In the genomic region with DNA sequence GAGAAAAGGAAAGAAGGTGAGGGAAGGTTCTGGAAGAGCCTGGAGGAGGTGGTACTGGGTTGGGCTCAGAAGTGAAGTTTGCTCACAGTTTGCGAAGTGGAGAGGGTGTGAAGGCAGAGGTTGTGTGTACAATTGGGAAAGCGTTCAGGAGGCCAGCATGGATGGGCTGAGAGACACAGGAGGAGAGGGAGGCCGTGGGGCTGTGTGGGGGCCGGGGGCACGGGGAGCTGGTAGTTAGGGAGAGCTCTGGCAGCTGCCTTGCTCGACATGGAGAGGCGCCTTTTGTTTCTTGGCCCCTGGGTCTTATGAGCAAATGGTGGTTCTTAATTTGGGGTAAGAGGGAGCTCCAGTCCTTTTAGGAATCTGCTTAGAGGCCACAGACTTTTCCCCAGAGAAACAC, we compare ENCODE assay signal across 22 cellular contexts. TPM values are rescaled to one million over a fixed set of nuclear protein-coding genes. Genes with fewer than 3 reads are reported as not detected.
A peak's percentile ranks its signal among the peaks of the same experiment; 100 is the strongest.
DNase-seq lines count a peak whose midpoint lies in the region; ATAC-seq and TF ChIP-seq lines count a peak whose summit lies in the region.
"Had no signal": no experiment of that assay in that cellular context is flagged by ENCODE, and none has a peak within 500 bp of the region (broad histone marks: within the 10 kb centered on the region; RNA-seq: fewer than 3 reads in every experiment).

No MANE protein-coding gene starts in this region.

- H3K4me1 ChIP-seq in mammary epithelial cell (ENCODE audit: insufficient read depth, low read length) (peaks cover 12% of the 10 kb centered on the region), neural progenitor cell (no peaks in the 10 kb centered on the region), uterus (peaks cover 0 to 17% of the 10 kb centered on the region in 2 donors)
- H3K4me1 ChIP-seq: colonic mucosa, HAP-1 had no signal

- no peaks in the 10 kb centered on the region for H3K9me3 Mint-ChIP-seq in MCF 10A (ENCODE audit: unreplicated experiment)
- H3K9me3 Mint-ChIP-seq in neural progenitor cell: no peaks in the 10 kb centered on the region

- peaks cover 79% of the 10 kb centered on the region for H3K79me2 ChIP-seq in mammary epithelial cell (ENCODE audit: insufficient read depth, low read length)
- peaks cover 100% of the 10 kb centered on the region for H3K79me2 ChIP-seq in neural progenitor cell (ENCODE audit: low read depth)

- in situ Hi-C loops in mammary epithelial cell (cut with MboI; ENCODE audit: low sequenced_read_pairs in 2 of 2): no loop called here

- BruUV-seq in MCF 10A (replicated peaks; lab: Mats Ljungman, UMichigan) (no TSS peak), mammary epithelial cell (replicated peaks; lab: Mats Ljungman, UMichigan) (no TSS peak)

- ATAC-seq in left ventricle myocardium superior (peak; percentile 2), T-helper 17 cell (no peak)
- ATAC-seq: esophagus mucosa had no signal

- H3K4me2 ChIP-seq in mammary epithelial cell (ENCODE audit: insufficient read depth, low read depth, low read length) (no peak overlapping the region), neural progenitor cell (no peak overlapping the region)

- no peak overlapping the region for H3K4me3 ChIP-seq in mammary epithelial cell (replicated peaks in 1 of 3; ENCODE audit: insufficient read depth in 1 of 3, low read depth in 2 of 3, low read length in 3 of 3)
- no peak overlapping the region for H3K4me3 ChIP-seq in neural progenitor cell
- no peak overlapping the region for H3K4me3 ChIP-seq in uterus
- H3K4me3 ChIP-seq: colonic mucosa, HAP-1, left lung, SK-N-MC, upper lobe of left lung had no signal

- CTCF ChIA-PET in MCF 10A (lab: Yijun Ruan, JAX): interaction anchor here (0.6 kb wide), 1 partner anchor 18 kb away, joined by 3 read pairs; no protein-coding TSS in a partner anchor
- CTCF ChIA-PET in mammary epithelial cell (lab: Charles Lee; ENCODE audit: low non-redundant PET): no interaction called here

- H3K4me3 Mint-ChIP-seq in MCF 10A (ENCODE audit: unreplicated experiment) (no peak overlapping the region), neural progenitor cell (no peak overlapping the region), T-helper 17 cell (no peak overlapping the region)

- H3K4me1 Mint-ChIP-seq in MCF 10A (ENCODE audit: insufficient read depth, unreplicated experiment) (peaks cover 13% of the 10 kb centered on the region), neural progenitor cell (peaks cover 10% of the 10 kb centered on the region), T-helper 17 cell (peaks cover 29% of the 10 kb centered on the region)

- intact Hi-C loops in MCF 10A (cut with micrococcal nuclease): no loop called here
- intact Hi-C loops in mammary epithelial cell (cut with micrococcal nuclease): no loop called here
- intact Hi-C loops in left ventricle myocardium superior (cut with micrococcal nuclease): no loop called here
- intact Hi-C loops in uterus (cut with DNase I; ENCODE audit: low total_unique reads): no loop called here

- H3K9me3 ChIP-seq in mammary epithelial cell (replicated peaks; ENCODE audit: insufficient read depth, low read length): no peaks in the 10 kb centered on the region
- no peaks in the 10 kb centered on the region for H3K9me3 ChIP-seq in neural progenitor cell (ENCODE audit: low read depth)
- H3K9me3 ChIP-seq in uterus: no peaks in the 10 kb centered on the region
- no peaks in the 10 kb centered on the region for H3K9me3 ChIP-seq in T-helper 17 cell (ENCODE audit: control insufficient read depth, low read length, poor library complexity, severe bottlenecking)
- H3K9me3 ChIP-seq: colonic mucosa, HAP-1, left lung, upper lobe of left lung had no signal

- no peak overlapping the region for H3K9ac ChIP-seq in mammary epithelial cell (ENCODE audit: insufficient read depth, low read length)
- H3K9ac ChIP-seq in neural progenitor cell: no peak overlapping the region

- H3F3A ChIP-seq in neural progenitor cell (ENCODE audit: low read depth): peaks cover 5% of the 10 kb centered on the region

- H4K20me1 ChIP-seq in mammary epithelial cell (ENCODE audit: insufficient read depth, low read length) (no peaks in the 10 kb centered on the region), neural progenitor cell (ENCODE audit: low read depth) (peaks cover 96% of the 10 kb centered on the region)

- no peaks in the 10 kb centered on the region for H3K27me3 ChIP-seq in mammary epithelial cell (ENCODE audit: insufficient read depth, low read length)
- no peaks in the 10 kb centered on the region for H3K27me3 ChIP-seq in neural progenitor cell
- no peaks in the 10 kb centered on the region for H3K27me3 ChIP-seq in uterus
- H3K27me3 ChIP-seq: colonic mucosa, left lung, upper lobe of left lung had no signal

- H3K27ac ChIP-seq in mammary epithelial cell (ENCODE audit: insufficient read depth, low read depth, low read length) (no peak overlapping the region), neural progenitor cell (peak overlapping the region; percentile 58), uterus (peak overlapping the region; percentile 8 to 70)
- H3K27ac ChIP-seq: colonic mucosa, left lung, SK-N-MC had no signal

- no peak overlapping the region for H2AFZ ChIP-seq in mammary epithelial cell (ENCODE audit: low read depth, low read length)
- H2AFZ ChIP-seq in neural progenitor cell (replicated peaks): no peak overlapping the region

- POLR2A ChIA-PET in MCF 10A (lab: Yijun Ruan, JAX): interaction anchor here (0.6 to 2.1 kb wide), 4 partner anchors 16 to 116 kb away, joined by 3 to 10 read pairs (median 4); no protein-coding TSS in a partner anchor

- TF ChIP-seq POLR2A in uterus (IDR thresholded peaks at IDR 0.05): no peak

- H3K27ac Mint-ChIP-seq in MCF 10A (ENCODE audit: low read depth, unreplicated experiment) (peak overlapping the region; percentile 25), neural progenitor cell (peak overlapping the region; percentile 28), T-helper 17 cell (no peak overlapping the region)

- DNase-seq in MCF 10A (ENCODE audit: unreplicated experiment) (no peak), mammary epithelial cell (no peak), left ventricle myocardium superior (no peak), neural progenitor cell (ENCODE audit: low spot score) (no peak), uterus (no peak), NCI-H1417 (lab: John Stamatoyannopoulos, UW) (no peak), T-helper 17 cell (no peak), COLO668 (lab: John Stamatoyannopoulos, UW; ENCODE audit: unreplicated experiment) (no peak)
- DNase-seq: activated CD4-positive, alpha-beta T cell treated with anti-CD3 and anti-CD28 coated beads, Interleukin-2, amount 50 U/mL, for 4 hours; activated T-cell treated with anti-CD3 and anti-CD28 coated beads, Interleukin-2, amount 50 U/mL, for 48 hours; amygdala; colonic mucosa; COR-L47; NCI-H187; stimulated activated CD4-positive, alpha-beta T cell treated with anti-CD3 and anti-CD28 coated beads, Interleukin-4, amount 100 ng/mL, for 4 hours; upper lobe of left lung had no signal

- H3K36me3 Mint-ChIP-seq in MCF 10A (ENCODE audit: insufficient read depth, unreplicated experiment) (peaks cover 12% of the 10 kb centered on the region), neural progenitor cell (peaks cover 15% of the 10 kb centered on the region), T-helper 17 cell (ENCODE audit: low read depth) (peaks cover 2% of the 10 kb centered on the region)

- 98% methylated on average over 5 of the region's 7 CpGs for WGBS in mammary epithelial cell (ENCODE audit: low coverage, missing lambda C conversion rate)

- H3K27me3 Mint-ChIP-seq in MCF 10A (ENCODE audit: insufficient read depth, unreplicated experiment) (no peaks in the 10 kb centered on the region), neural progenitor cell (ENCODE audit: insufficient read depth, low read depth) (peaks cover 7% of the 10 kb centered on the region), T-helper 17 cell (no peaks in the 10 kb centered on the region)

- dilution Hi-C loops in mammary epithelial cell (cut with HindIII; ENCODE audit: low sequenced_read_pairs): no loop called here

- H3K36me3 ChIP-seq in mammary epithelial cell (ENCODE audit: insufficient read depth, low read length): no peaks in the 10 kb centered on the region
- no peaks in the 10 kb centered on the region for H3K36me3 ChIP-seq in neural progenitor cell
- H3K36me3 ChIP-seq in uterus: no peaks in the 10 kb centered on the region
- H3K36me3 ChIP-seq: colonic mucosa, HAP-1, left lung, upper lobe of left lung had no signal

- TF ChIP-seq CTCF in MCF 10A (IDR thresholded peaks at IDR 0.05; ENCODE audit: unreplicated experiment): no peak
- TF ChIP-seq CTCF in mammary epithelial cell (conservative IDR thresholded peaks at IDR 0.05 in 1 of 2, IDR thresholded peaks at IDR 0.05 in 1 of 2; ENCODE audit: extremely low read depth in 1 of 2, insufficient read depth in 1 of 2, low read depth in 1 of 2, low read length in 2 of 2): no peak
- TF ChIP-seq CTCF in neural progenitor cell (IDR thresholded peaks at IDR 0.05): no peak
- TF ChIP-seq CTCF in uterus (IDR thresholded peaks at IDR 0.05): no peak

RNA-seq across cellular contexts. Expression of gene BICRA, which starts 16.7 kb away (rescaled TPM):
- total RNA-seq in MCF 10A (2022) (13.1 and 16.8 TPM in 2 replicates), mammary epithelial cell (10 to 100 TPM; 10.2 to 11.7 TPM), left ventricle myocardium superior (9.5 TPM), neural progenitor cell (ENCODE audit: low replicate concordance) (6.4 and 15.6 TPM in 2 replicates), uterus (10 to 100 TPM in 3 of 4 donors, 1 to 10 TPM in 1; 2.0 to 28.1 (median 20.5) TPM), T-helper 17 cell (10 to 100 TPM; 32.1 to 34.8 TPM)
- 0.63 TPM for polyA plus RNA-seq in mammary epithelial cell
- polyA minus RNA-seq in mammary epithelial cell: 13.6 TPM

RNA-seq across cellular contexts. Expression of gene ZNF541, which starts 52.7 kb away (rescaled TPM):
- not detected in 2 replicates for total RNA-seq in MCF 10A (2022)
- total RNA-seq in mammary epithelial cell: not detected
- not detected for polyA plus RNA-seq in mammary epithelial cell
- polyA minus RNA-seq in mammary epithelial cell: not detected
- 0.47 TPM for total RNA-seq in left ventricle myocardium superior
- total RNA-seq in neural progenitor cell (ENCODE audit: low replicate concordance): not detected in 2 replicates
- total RNA-seq in uterus: 1 to 10 TPM in 1 of 4 donors, under 1 TPM in 1, not detected in 2; 0.90 to 1.2 TPM
- under 1 TPM; 0.65 to 0.99 TPM for total RNA-seq in T-helper 17 cell
- total RNA-seq: HT1080, NCI-H460 had no signal
